In the genomic region with DNA sequence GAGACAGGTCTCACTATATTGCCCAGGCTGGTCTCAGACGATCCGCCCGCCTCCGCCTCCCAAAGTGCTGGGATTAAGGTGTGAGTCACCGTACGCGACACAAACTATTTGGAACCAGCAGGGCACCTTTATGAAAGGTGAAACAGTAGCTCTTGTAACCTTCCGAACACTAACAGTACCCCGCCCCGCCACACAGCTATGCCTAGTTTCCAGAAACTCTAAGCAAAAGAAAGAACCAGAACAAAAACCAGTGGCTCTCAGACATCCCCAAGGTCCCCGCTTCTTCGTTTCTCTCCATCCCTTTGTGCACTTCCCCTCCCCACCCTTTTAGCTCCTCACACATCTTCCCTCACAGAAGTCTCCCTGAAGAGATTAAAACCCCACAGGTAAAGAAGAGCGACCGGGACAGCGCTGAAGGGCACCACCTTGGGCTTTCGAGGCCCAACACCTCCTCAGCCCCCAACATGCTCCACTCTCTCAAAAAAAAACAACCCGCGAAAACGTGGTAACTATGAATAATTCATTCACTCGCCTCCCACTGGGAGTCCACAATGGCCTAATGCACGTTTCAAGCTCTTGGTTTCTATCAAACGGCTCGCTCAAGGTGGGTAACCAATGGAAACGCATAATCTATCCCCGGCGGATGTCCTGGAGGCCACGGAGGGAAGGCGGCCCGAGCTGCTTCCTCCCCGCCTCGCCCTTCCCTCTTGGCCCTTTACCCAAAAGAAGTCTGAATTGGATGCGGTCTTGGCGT, we compare ENCODE assay signal across 8 cellular contexts. TPM values are rescaled to one million over a fixed set of nuclear protein-coding genes. Genes with fewer than 3 reads are reported as not detected.
DNase-seq lines count a peak whose midpoint lies in the region; ATAC-seq and TF ChIP-seq lines count a peak whose summit lies in the region.

No MANE protein-coding gene starts in this region.

- DNase-seq in GM06990 (ENCODE audit: extremely low read depth, insufficient read length), result no peak
- DNase-seq in GM23338 (ENCODE audit: low spot score), result peak; percentile 77
- peak; percentile 46 for DNase-seq in M059J (ENCODE audit: low read depth)
- peak; percentile 35 to 43 for DNase-seq in activated CD4-positive, alpha-beta T cell treated with anti-CD3 and anti-CD28 coated beads, Interleukin-2, amount 50 U/mL, for 4 hours
- peak; percentile 43 for DNase-seq in fibroblast of peridontal ligament (ENCODE audit: extremely low read depth)
- no peak for DNase-seq in osteocyte (ENCODE audit: extremely low spot score, unreplicated experiment)
- DNase-seq in mesenteric fat pad (ENCODE audit: low spot score), result no peak

- peaks cover 38% of the 10 kb centered on the region for H3F3A ChIP-seq in GM23338 (replicated peaks; ENCODE audit: low read depth)

- H3K36me3 Mint-ChIP-seq in GM23338 (ENCODE audit: low read depth) (peaks cover 40% of the 10 kb centered on the region), osteocyte (ENCODE audit: unreplicated experiment) (peaks cover 13% of the 10 kb centered on the region)

- H2AFZ ChIP-seq in GM23338, result peak overlapping the region; percentile 74; the same call in 1 of the 2 replicates

- peaks cover 9% of the 10 kb centered on the region for H3K27me3 Mint-ChIP-seq in GM23338 (ENCODE audit: insufficient read depth, low read depth, poor library complexity)
- no peaks in the 10 kb centered on the region for H3K27me3 Mint-ChIP-seq in osteocyte (ENCODE audit: unreplicated experiment)

- H3K27ac ChIP-seq in GM23338 (ENCODE audit: low read depth), result peak overlapping the region; percentile 91

- peaks cover 38% of the 10 kb centered on the region for H4K20me1 ChIP-seq in GM23338 (replicated peaks; ENCODE audit: insufficient read depth)

- peaks cover 16% of the 10 kb centered on the region for H3K4me1 ChIP-seq in GM23338 (ENCODE audit: insufficient read depth)

- TF ChIP-seq CTCF in GM06990 (IDR thresholded peaks at IDR 0.05; ENCODE audit: insufficient read depth, low read length, poor library complexity, severe bottlenecking) (no peak), GM23338 (conservative IDR thresholded peaks at IDR 0.05; ENCODE audit: low read depth in 2 of 2) (no peak), osteocyte (IDR thresholded peaks at IDR 0.05) (no peak)

- peak overlapping the region; percentile 90 for H3K4me3 Mint-ChIP-seq in GM23338
- peak overlapping the region; percentile 94 for H3K4me3 Mint-ChIP-seq in osteocyte (ENCODE audit: unreplicated experiment)

- no peaks in the 10 kb centered on the region for H3K9me2 ChIP-seq in GM23338 (ENCODE audit: insufficient read depth)

- peak overlapping the region; percentile 95 for H3K27ac Mint-ChIP-seq in GM23338
- peak overlapping the region; percentile 91 for H3K27ac Mint-ChIP-seq in osteocyte (ENCODE audit: unreplicated experiment)

- peaks cover 27% of the 10 kb centered on the region for H3K4me1 Mint-ChIP-seq in GM23338
- peaks cover 39% of the 10 kb centered on the region for H3K4me1 Mint-ChIP-seq in osteocyte (ENCODE audit: unreplicated experiment)

- H3K36me3 ChIP-seq in GM06990 (ENCODE audit: control insufficient read depth, insufficient read depth, low read length), result peaks cover 10% of the 10 kb centered on the region
- H3K36me3 ChIP-seq in GM23338 (ENCODE audit: insufficient read depth), result peaks cover 15% of the 10 kb centered on the region; the same call in 1 of the 2 replicates

- H3K4me3 ChIP-seq in GM06990 (replicated peaks; ENCODE audit: low read depth, low read length), result peak overlapping the region; percentile 99
- H3K4me3 ChIP-seq in GM23338, result peak overlapping the region; percentile 100

- peaks cover 91% of the 10 kb centered on the region for H3K79me2 ChIP-seq in GM23338 (replicated peaks; ENCODE audit: insufficient read depth)

- ATAC-seq in GM23338, result peak; percentile 39
- ATAC-seq in GM18858 (IDR thresholded peaks at IDR 0.05; ENCODE audit: unreplicated experiment), result no peak

- H3K27me3 ChIP-seq in GM06990 (replicated peaks; ENCODE audit: control insufficient read depth, insufficient read depth, low read length) (no peaks in the 10 kb centered on the region), GM23338 (ENCODE audit: insufficient read depth) (no peaks in the 10 kb centered on the region)

- H3K4me2 ChIP-seq in GM23338, result peak overlapping the region; percentile 99

- H3K9me3 Mint-ChIP-seq in GM23338 (no peaks in the 10 kb centered on the region; the same call in 2 of the 3 replicates), osteocyte (ENCODE audit: unreplicated experiment) (no peaks in the 10 kb centered on the region)

TF ChIP-seq in GM23338, 12 proteins besides CTCF, POLR2A, EP300 and RAD21 (continues in another document):
- TF ChIP-seq ZNF331 (CRISPR knock-in tag; IDR thresholded peaks at IDR 0.05; ENCODE audit: low read depth) (no peak), JUNB (IDR thresholded peaks at IDR 0.05; ENCODE audit: unreplicated experiment) (no peak), STAT1 (IDR thresholded peaks at IDR 0.05; ENCODE audit: unreplicated experiment) (no peak)
- TF ChIP-seq, protein P1, sequence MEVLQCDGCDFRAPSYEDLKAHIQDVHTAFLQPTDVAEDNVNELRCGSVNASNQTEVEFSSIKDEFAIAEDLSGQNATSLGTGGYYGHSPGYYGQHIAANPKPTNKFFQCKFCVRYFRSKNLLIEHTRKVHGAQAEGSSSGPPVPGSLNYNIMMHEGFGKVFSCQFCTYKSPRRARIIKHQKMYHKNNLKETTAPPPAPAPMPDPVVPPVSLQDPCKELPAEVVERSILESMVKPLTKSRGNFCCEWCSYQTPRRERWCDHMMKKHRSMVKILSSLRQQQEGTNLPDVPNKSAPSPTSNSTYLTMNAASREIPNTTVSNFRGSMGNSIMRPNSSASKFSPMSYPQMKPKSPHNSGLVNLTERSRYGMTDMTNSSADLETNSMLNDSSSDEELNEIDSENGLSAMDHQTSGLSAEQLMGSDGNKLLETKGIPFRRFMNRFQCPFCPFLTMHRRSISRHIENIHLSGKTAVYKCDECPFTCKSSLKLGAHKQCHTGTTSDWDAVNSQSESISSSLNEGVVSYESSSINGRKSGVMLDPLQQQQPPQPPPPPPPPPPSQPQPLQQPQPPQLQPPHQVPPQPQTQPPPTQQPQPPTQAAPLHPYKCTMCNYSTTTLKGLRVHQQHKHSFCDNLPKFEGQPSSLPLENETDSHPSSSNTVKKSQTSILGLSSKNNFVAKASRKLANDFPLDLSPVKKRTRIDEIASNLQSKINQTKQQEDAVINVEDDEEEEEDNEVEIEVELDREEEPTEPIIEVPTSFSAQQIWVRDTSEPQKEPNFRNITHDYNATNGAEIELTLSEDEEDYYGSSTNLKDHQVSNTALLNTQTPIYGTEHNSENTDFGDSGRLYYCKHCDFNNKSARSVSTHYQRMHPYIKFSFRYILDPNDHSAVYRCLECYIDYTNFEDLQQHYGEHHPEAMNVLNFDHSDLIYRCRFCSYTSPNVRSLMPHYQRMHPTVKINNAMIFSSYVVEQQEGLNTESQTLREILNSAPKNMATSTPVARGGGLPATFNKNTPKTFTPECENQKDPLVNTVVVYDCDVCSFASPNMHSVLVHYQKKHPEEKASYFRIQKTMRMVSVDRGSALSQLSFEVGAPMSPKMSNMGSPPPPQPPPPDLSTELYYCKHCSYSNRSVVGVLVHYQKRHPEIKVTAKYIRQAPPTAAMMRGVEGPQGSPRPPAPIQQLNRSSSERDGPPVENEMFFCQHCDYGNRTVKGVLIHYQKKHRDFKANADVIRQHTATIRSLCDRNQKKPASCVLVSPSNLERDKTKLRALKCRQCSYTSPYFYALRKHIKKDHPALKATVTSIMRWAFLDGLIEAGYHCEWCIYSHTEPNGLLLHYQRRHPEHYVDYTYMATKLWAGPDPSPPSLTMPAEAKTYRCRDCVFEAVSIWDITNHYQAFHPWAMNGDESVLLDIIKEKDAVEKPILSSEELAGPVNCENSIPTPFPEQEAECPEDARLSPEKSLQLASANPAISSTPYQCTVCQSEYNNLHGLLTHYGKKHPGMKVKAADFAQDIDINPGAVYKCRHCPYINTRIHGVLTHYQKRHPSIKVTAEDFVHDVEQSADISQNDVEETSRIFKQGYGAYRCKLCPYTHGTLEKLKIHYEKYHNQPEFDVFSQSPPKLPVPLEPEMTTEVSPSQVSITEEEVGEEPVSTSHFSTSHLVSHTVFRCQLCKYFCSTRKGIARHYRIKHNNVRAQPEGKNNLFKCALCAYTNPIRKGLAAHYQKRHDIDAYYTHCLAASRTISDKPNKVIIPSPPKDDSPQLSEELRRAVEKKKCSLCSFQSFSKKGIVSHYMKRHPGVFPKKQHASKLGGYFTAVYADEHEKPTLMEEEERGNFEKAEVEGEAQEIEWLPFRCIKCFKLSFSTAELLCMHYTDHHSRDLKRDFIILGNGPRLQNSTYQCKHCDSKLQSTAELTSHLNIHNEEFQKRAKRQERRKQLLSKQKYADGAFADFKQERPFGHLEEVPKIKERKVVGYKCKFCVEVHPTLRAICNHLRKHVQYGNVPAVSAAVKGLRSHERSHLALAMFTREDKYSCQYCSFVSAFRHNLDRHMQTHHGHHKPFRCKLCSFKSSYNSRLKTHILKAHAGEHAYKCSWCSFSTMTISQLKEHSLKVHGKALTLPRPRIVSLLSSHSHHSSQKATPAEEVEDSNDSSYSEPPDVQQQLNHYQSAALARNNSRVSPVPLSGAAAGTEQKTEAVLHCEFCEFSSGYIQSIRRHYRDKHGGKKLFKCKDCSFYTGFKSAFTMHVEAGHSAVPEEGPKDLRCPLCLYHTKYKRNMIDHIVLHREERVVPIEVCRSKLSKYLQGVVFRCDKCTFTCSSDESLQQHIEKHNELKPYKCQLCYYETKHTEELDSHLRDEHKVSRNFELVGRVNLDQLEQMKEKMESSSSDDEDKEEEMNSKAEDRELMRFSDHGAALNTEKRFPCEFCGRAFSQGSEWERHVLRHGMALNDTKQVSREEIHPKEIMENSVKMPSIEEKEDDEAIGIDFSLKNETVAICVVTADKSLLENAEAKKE (CRISPR knock-in tag; IDR thresholded peaks at IDR 0.05), result no peak

RNA-seq across cellular contexts. Expression of a gene that starts 0.9 kb away (rescaled TPM):
- total RNA-seq in GM23338 (2014; rRNA removed; shearing (Covaris generic)), result 25.4 and 29.2 TPM in 2 replicates
- polyA plus RNA-seq in GM23338 (2016; fragmentation: Nextera tagmentation; extraction: Ambion mirVana), result 16.4 and 21.1 TPM in 2 replicates
- total RNA-seq in M059J (2014; rRNA removed; shearing (Covaris generic)), result 18.6 and 22.6 TPM in 2 replicates
- 21.9 and 22.4 TPM in 2 replicates for total RNA-seq in osteocyte
- total RNA-seq in mesenteric fat pad, result 55.1 TPM

RNA-seq across cellular contexts. Expression of a gene that starts 1.2 kb away (rescaled TPM):
- total RNA-seq in GM23338 (2014; rRNA removed; shearing (Covaris generic)), result 61.3 and 82.6 TPM in 2 replicates
- 129 and 130 TPM in 2 replicates for polyA plus RNA-seq in GM23338 (2016; fragmentation: Nextera tagmentation; extraction: Ambion mirVana)
- total RNA-seq in M059J (2014; rRNA removed; shearing (Covaris generic)), result 17.7 and 30.7 TPM in 2 replicates
- 41.0 and 42.0 TPM in 2 replicates for total RNA-seq in osteocyte
- total RNA-seq in mesenteric fat pad, result 45.8 TPM

RNA-seq across cellular contexts. Expression of a gene that starts 32.6 kb away (rescaled TPM):
- total RNA-seq in GM23338 (2014; rRNA removed; shearing (Covaris generic)), result 22.0 and 28.2 TPM in 2 replicates
- polyA plus RNA-seq in GM23338 (2016; fragmentation: Nextera tagmentation; extraction: Ambion mirVana), result 13.2 and 13.4 TPM in 2 replicates
- total RNA-seq in M059J (2014; rRNA removed; shearing (Covaris generic)), result 4.8 and 8.1 TPM in 2 replicates
- total RNA-seq in osteocyte, result 10.9 and 11.5 TPM in 2 replicates
- total RNA-seq in mesenteric fat pad, result 13.8 TPM

RNA-seq across cellular contexts. Expression of a gene that starts 38.9 kb away (rescaled TPM):
- total RNA-seq in GM23338 (2014; rRNA removed; shearing (Covaris generic)), result 504 and 604 TPM in 2 replicates
- 846 and 852 TPM in 2 replicates for polyA plus RNA-seq in GM23338 (2016; fragmentation: Nextera tagmentation; extraction: Ambion mirVana)
- 42.2 and 63.3 TPM in 2 replicates for total RNA-seq in M059J (2014; rRNA removed; shearing (Covaris generic))
- total RNA-seq in osteocyte (25.4 and 31.4 TPM in 2 replicates), mesenteric fat pad (90.1 TPM)

Comparison
In these comparisons a context has a peak if more than half of its experiments do, and no peak if none do; other contexts are left out.
1. DNase-seq: peak in GM23338 (single experiment), M059J (single experiment), activated CD4-positive, alpha-beta T cell treated with anti-CD3 and anti-CD28 coated beads, Interleukin-2, amount 50 U/mL, for 4 hours (2 of 2) and fibroblast of peridontal ligament (single experiment); none in GM06990 (single experiment), osteocyte (single experiment) and mesenteric fat pad (single experiment).